21 cellular contexts compared by ENCODE assay signal in genomic region chr7:94594882-94595281, GRCh38.
"Had no signal": no experiment of that assay in that cellular context is flagged by ENCODE, and none has a peak within 500 bp of the region (broad histone marks: within the 10 kb centered on the region; RNA-seq: fewer than 3 reads in every experiment).

No MANE protein-coding gene starts in this region.

- H3K36me3 ChIP-seq: prostate gland, upper lobe of right lung had no signal

- H3K27me3 ChIP-seq: heart left ventricle, testis, tibial nerve, upper lobe of right lung, vagina had no signal

- ATAC-seq: heart left ventricle; naive thymus-derived CD8-positive, alpha-beta T cell; sciatic nerve; stimulated activated naive B cell treated with anti-CD40 and anti-IgM and Interleukin-4, amounts not matched to agents 10 μg/mL and 1 μg/mL and 100 μg/mL, for 72 hours; stimulated activated naive CD8-positive, alpha-beta T cell treated with anti-CD3 and anti-CD28 coated beads, Interleukin-15, amount 100 ng/mL, for 72 hours; upper lobe of right lung had no signal

- H3K9me3 ChIP-seq: heart left ventricle, left ventricle myocardium inferior, prostate gland, testis, tibial nerve, upper lobe of right lung, vagina had no signal

- H3K27ac ChIP-seq: coronary artery, heart left ventricle, left ventricle myocardium inferior, prostate gland, testis, tibial nerve, upper lobe of right lung, vagina had no signal

- H3K4me1 ChIP-seq: heart left ventricle, left ventricle myocardium inferior, prostate gland, testis, tibial nerve, upper lobe of right lung, vagina had no signal

- DNase-seq: effector CD4-positive, alpha-beta T cell; foreskin melanocyte; heart left ventricle; hypothalamus; islet precursor cell; left ventricle myocardium inferior; mesenchymal stem cell; naive thymus-derived CD8-positive, alpha-beta T cell; retina; stimulated activated CD4-positive, alpha-beta T cell treated with anti-CD3 and anti-CD28 coated beads, Interleukin-2, amount 100 ng/mL, for 24 hours; stimulated activated CD4-positive, alpha-beta T cell treated with anti-CD3 and anti-CD28 coated beads, Interleukin-4, amount 100 ng/mL, for 4 hours; stimulated activated naive B cell treated with anti-CD40 and anti-IgM and Interleukin-4, amounts not matched to agents 10 μg/mL and 1 μg/mL and 100 μg/mL, for 72 hours; stimulated activated naive CD8-positive, alpha-beta T cell treated with anti-CD3 and anti-CD28 coated beads, Interleukin-15, amount 100 ng/mL, for 72 hours; testis; upper lobe of right lung had no signal

- H3K4me3 ChIP-seq: coronary artery, heart left ventricle, left ventricle myocardium inferior, lung, prostate gland, testis, tibial nerve, upper lobe of right lung, vagina had no signal
